In genomic region chr19:38335949-38336637, GRCh38 we compare ENCODE assay signal across 1 cellular context.
TF ChIP-seq lines count a peak whose summit lies in the region.

No MANE protein-coding gene starts in this region.

TF ChIP-seq in K562, 482 proteins besides CTCF, POLR2A, EP300 and RAD21 (continued from another document and continues in another):
- TF ChIP-seq TRIM25 (IDR thresholded peaks at IDR 0.05; ENCODE audit: borderline replicate concordance) (peak; percentile 76; the same call in 1 of the 2 replicates), CCNT2 (IDR thresholded peaks at IDR 0.05; ENCODE audit: borderline replicate concordance, extremely low read depth, insufficient read length, low read depth, low read length) (peak; percentile 28), GATAD2A (IDR thresholded peaks at IDR 0.05) (peak; percentile 61; the same call in 1 of the 2 replicates), E2F3 (CRISPR knock-in tag; IDR thresholded peaks at IDR 0.05) (0 out of 2 replicates have a peak, but pooled peaks have one; percentile 22), NFYB (IDR thresholded peaks at IDR 0.05; ENCODE audit: extremely low read depth, insufficient read length) (peak; percentile 15), SMAD3 (CRISPR knock-in tag; conservative IDR thresholded peaks at IDR 0.05) (no peak), ATF1 (CRISPR knock-in tag; IDR thresholded peaks at IDR 0.05) (no peak), ATF1 (tag; IDR thresholded peaks at IDR 0.05) (peak; percentile 6), ZBTB5 (IDR thresholded peaks at IDR 0.05) (peak; percentile 57; the same call in 1 of the 2 replicates), POLR2AphosphoS2 (IDR thresholded peaks at IDR 0.05; ENCODE audit: low read length) (no peak), CREM (IDR thresholded peaks at IDR 0.05; ENCODE audit: low read depth) (peak; percentile 64), ZBTB12 (CRISPR knock-in tag; IDR thresholded peaks at IDR 0.05) (no peak), DPF2 (IDR thresholded peaks at IDR 0.05) (no peak; the same call in 1 of the 2 replicates), ZNF398 (CRISPR knock-in tag; IDR thresholded peaks at IDR 0.05) (no peak), PHF21A (IDR thresholded peaks at IDR 0.05; ENCODE audit: borderline replicate concordance, low read depth) (no peak; the same call in 1 of the 2 replicates), DMBX1 (CRISPR knock-in tag; IDR thresholded peaks at IDR 0.05; ENCODE audit: borderline replicate concordance) (no peak), ZNF785 (CRISPR knock-in tag; IDR thresholded peaks at IDR 0.05) (no peak), HLTF (IDR thresholded peaks at IDR 0.05) (peak; percentile 96), RERE (CRISPR knock-in tag; IDR thresholded peaks at IDR 0.05; ENCODE audit: borderline replicate concordance) (no peak), JUN (IDR thresholded peaks at IDR 0.05; ENCODE audit: borderline replicate concordance, low read depth, low read length) (no peak), JUN (CRISPR knock-in tag; IDR thresholded peaks at IDR 0.05; ENCODE audit: borderline replicate concordance) (no peak), ZNF609 (CRISPR knock-in tag; IDR thresholded peaks at IDR 0.05; ENCODE audit: borderline replicate concordance) (no peak), KDM5B (IDR thresholded peaks at IDR 0.05; ENCODE audit: insufficient replicate concordance, low read depth, low read length) (peak; percentile 54), THAP12 (CRISPR knock-in tag; IDR thresholded peaks at IDR 0.05) (no peak), ARHGAP35 (IDR thresholded peaks at IDR 0.05; ENCODE audit: partially characterized antibody) (peak; percentile 37), ILF3 (IDR thresholded peaks at IDR 0.05; ENCODE audit: borderline replicate concordance) (no peak), PRDM10 (IDR thresholded peaks at IDR 0.05; ENCODE audit: partially characterized antibody) (peak; percentile 94), COPS2 (conservative IDR thresholded peaks at IDR 0.05) (no peak), ZNF224 (CRISPR knock-in tag; IDR thresholded peaks at IDR 0.05) (no peak), ZNF699 (CRISPR knock-in tag; IDR thresholded peaks at IDR 0.05; ENCODE audit: insufficient replicate concordance) (no peak), ZNF232 (CRISPR knock-in tag; IDR thresholded peaks at IDR 0.05) (no peak), ZNF589 (CRISPR knock-in tag; IDR thresholded peaks at IDR 0.05; ENCODE audit: low read depth) (no peak), XRCC4 (IDR thresholded peaks at IDR 0.05; ENCODE audit: extremely low read depth, insufficient read depth, insufficient read length) (no peak)
